26 cellular contexts compared by ENCODE assay signal in the genomic region with DNA sequence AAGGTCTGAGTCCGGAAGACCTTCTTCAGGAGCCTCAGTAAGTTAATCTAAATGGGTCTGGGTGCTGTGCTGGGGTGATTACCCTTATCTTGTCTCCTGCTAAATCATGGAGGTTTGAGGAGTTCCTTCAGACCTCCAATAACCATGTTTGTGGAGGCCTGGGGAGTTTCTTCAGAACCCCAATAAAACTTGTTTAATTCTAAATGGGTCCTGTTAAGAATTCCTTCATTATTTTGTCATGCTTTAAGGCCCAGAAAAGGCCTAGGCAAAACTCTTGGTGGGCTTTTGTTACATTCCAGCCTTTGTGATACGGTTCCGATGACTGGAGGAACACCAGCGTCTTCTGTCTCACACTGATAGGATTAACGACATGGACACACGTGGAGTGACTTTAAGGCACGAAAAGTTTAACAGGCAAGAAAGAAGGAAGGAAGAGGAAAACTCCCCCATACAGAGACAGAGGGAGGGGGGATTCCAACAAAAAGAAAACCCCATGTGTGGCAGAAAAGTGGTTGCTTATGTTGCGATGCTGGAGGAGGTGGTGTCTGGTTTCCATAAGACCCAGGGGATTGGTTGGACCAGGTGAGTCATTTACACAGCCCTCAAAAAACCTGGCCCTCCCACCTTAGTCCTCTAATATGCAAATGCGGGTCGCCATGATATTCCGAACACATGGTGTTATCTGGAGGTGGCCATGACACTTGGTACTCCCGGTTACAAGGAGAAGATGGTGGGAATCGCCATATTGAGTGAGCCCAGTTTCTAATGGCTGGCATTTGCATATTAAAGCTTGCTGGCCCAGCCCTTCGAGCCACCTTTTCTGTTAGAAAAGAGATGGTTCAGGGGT.
A peak's percentile ranks its signal among the peaks of the same experiment; 100 is the strongest.
DNase-seq lines count a peak whose midpoint lies in the region; ATAC-seq and TF ChIP-seq lines count a peak whose summit lies in the region.
"Had no signal": no experiment of that assay in that cellular context is flagged by ENCODE, and none has a peak within 500 bp of the region (broad histone marks: within the 10 kb centered on the region; RNA-seq: fewer than 3 reads in every experiment).

No MANE protein-coding gene starts in this region.

- no peak overlapping the region for H3K4me3 ChIP-seq in iPS DF 6.9 (ENCODE audit: low read length)
- H3K4me3 ChIP-seq in colonic mucosa: no peak overlapping the region
- H3K4me3 ChIP-seq: body of pancreas, HAP-1, SK-N-MC, spleen, thyroid gland had no signal

- no peaks in the 10 kb centered on the region for H3K36me3 ChIP-seq in iPS DF 6.9 (ENCODE audit: control insufficient read depth, insufficient read depth, low read length)
- no peaks in the 10 kb centered on the region for H3K36me3 ChIP-seq in colonic mucosa
- H3K36me3 ChIP-seq: HAP-1, spleen, thyroid gland had no signal

- H3K9me3 ChIP-seq in iPS DF 6.9 (ENCODE audit: control insufficient read depth, insufficient read depth, low read length): no peaks in the 10 kb centered on the region
- H3K9me3 ChIP-seq in colonic mucosa: no peaks in the 10 kb centered on the region
- H3K9me3 ChIP-seq: body of pancreas, HAP-1, spleen, thyroid gland had no signal

- H3K27me3 ChIP-seq in iPS DF 6.9 (ENCODE audit: control insufficient read depth, insufficient read depth, low read length) (no peaks in the 10 kb centered on the region), colonic mucosa (no peaks in the 10 kb centered on the region)
- H3K27me3 ChIP-seq: body of pancreas, thyroid gland had no signal

- peaks cover 15% of the 10 kb centered on the region for H3K4me1 ChIP-seq in iPS DF 6.9 (ENCODE audit: control insufficient read depth, insufficient read depth, low read length)
- no peaks in the 10 kb centered on the region for H3K4me1 ChIP-seq in colonic mucosa
- H3K4me1 ChIP-seq: body of pancreas, foreskin keratinocyte had no signal

- ATAC-seq in HG03439 (IDR thresholded peaks at IDR 0.05; ENCODE audit: unreplicated experiment): no peak
- ATAC-seq: activated naive CD8-positive, alpha-beta T cell treated with anti-CD3 and anti-CD28 coated beads, Interleukin-2, amount 50 U/mL, for 24 hours; body of pancreas; foreskin keratinocyte had no signal

- no peak overlapping the region for H3K27ac ChIP-seq in iPS DF 6.9 (ENCODE audit: low read length)
- H3K27ac ChIP-seq in colonic mucosa: no peak overlapping the region
- H3K27ac ChIP-seq: body of pancreas, foreskin keratinocyte, RWPE1, SK-N-MC, spleen, thyroid gland had no signal

- DNase-seq in NCI-H82 (lab: John Stamatoyannopoulos, UW) (peak; percentile 11), NCI-H82 treated with DMSO at 0.1 percent for 48 hours (lab: John Stamatoyannopoulos, UW; ENCODE audit: unreplicated experiment) (no peak), OCI-M2 (lab: John Stamatoyannopoulos, UW; ENCODE audit: unreplicated experiment) (peak; percentile 87), iPS DF 6.9 (ENCODE audit: low read depth, low spot score) (peak; percentile 95), RPMI8226 (no peak), colonic mucosa (no peak)
- no peak for DNase-seq in stimulated activated CD4-positive, alpha-beta T cell treated with anti-CD3 and anti-CD28 coated beads, Interleukin-1b, Interleukin-23, amount 100 ng/mL, for 48 hours
- DNase-seq: activated CD4-positive, alpha-beta T cell treated with anti-CD3 and anti-CD28 coated beads, Interleukin-2, amount 50 U/mL, for 4 hours; activated CD8-positive, alpha-beta memory T cell treated with anti-CD3 and anti-CD28 coated beads, Interleukin-2, amount 50 U/mL, for 48 hours; activated naive CD8-positive, alpha-beta T cell treated with anti-CD3 and anti-CD28 coated beads, Interleukin-2, amount 50 U/mL, for 24 hours; body of pancreas; Calu3; effector CD4-positive, alpha-beta T cell; EL; foreskin keratinocyte; hippocampal formation; NCI-H1092; NCI-H2029; NCI-H446 treated with DMSO at 0.1 percent for 48 hours; spleen; stimulated activated CD4-positive, alpha-beta T cell treated with anti-CD3 and anti-CD28 coated beads, Interleukin-4, amount 100 ng/mL, for 4 hours; thyroid gland had no signal

- no CpG with 5 or more reads among the region's 14 CpGs for WGBS in iPS DF 6.9 (ENCODE audit: insufficient coverage, insufficient read length)

- H3K9ac ChIP-seq in colonic mucosa (ENCODE audit: low read depth in 2 of 2, low read length in 2 of 2): no peak overlapping the region

- no peak for TF ChIP-seq CTCF in colonic mucosa (IDR thresholded peaks at IDR 0.05)

- intact Hi-C loops in colonic mucosa (cut with DNase I): no loop called here

Comparison
In these comparisons a context has a peak if more than half of its experiments do, and no peak if none do; other contexts are left out.
1. DNase-seq: peak in NCI-H82 (single experiment), OCI-M2 (single experiment) and iPS DF 6.9 (single experiment); none in NCI-H82 treated with DMSO at 0.1 percent for 48 hours (single experiment), RPMI8226 (single experiment), colonic mucosa (single experiment) and stimulated activated CD4-positive, alpha-beta T cell treated with anti-CD3 and anti-CD28 coated beads, Interleukin-1b, Interleukin-23, amount 100 ng/mL, for 48 hours (single experiment).